16 cellular contexts compared by ENCODE assay signal in genomic region chr10:60898372-60898771, GRCh38. TPM values are rescaled to one million over a fixed set of nuclear protein-coding genes. Genes with fewer than 3 reads are reported as not detected.
DNase-seq lines count a peak whose midpoint lies in the region; ATAC-seq and TF ChIP-seq lines count a peak whose summit lies in the region.
"Had no signal": no experiment of that assay in that cellular context is flagged by ENCODE, and none has a peak within 500 bp of the region (broad histone marks: within the 10 kb centered on the region; RNA-seq: fewer than 3 reads in every experiment).

No MANE protein-coding gene starts in this region.

- no peaks in the 10 kb centered on the region for H3K9me3 ChIP-seq in left ventricle myocardium inferior (replicated peaks)
- H3K9me3 ChIP-seq in gastrocnemius medialis = no peaks in the 10 kb centered on the region
- no peaks in the 10 kb centered on the region for H3K9me3 ChIP-seq in vagina
- H3K9me3 ChIP-seq: BLaER1, Caco-2 had no signal

- H3K36me3 Mint-ChIP-seq in mesothelial cell of epicardium (peaks cover 34% of the 10 kb centered on the region), immature natural killer cell (no peaks in the 10 kb centered on the region)
- H3K36me3 Mint-ChIP-seq: CD8-positive, alpha-beta memory T cell had no signal

- H3K4me1 ChIP-seq in left ventricle myocardium inferior (peaks cover 70% of the 10 kb centered on the region), gastrocnemius medialis (peaks cover 53 to 67% of the 10 kb centered on the region in 2 donors), vagina (peaks cover 6% of the 10 kb centered on the region)

- in situ Hi-C loops in gastrocnemius medialis (cut with MboI; ENCODE audit: low sequenced_read_pairs in 4 of 4) = no loop called here

- intact Hi-C loops in left ventricle myocardium inferior (cut with micrococcal nuclease) = no loop called here
- intact Hi-C loops in Right ventricle myocardium superior (cut with DNase I) = no loop called here
- intact Hi-C loops in gastrocnemius medialis (cut with DNase I; ENCODE audit: low total_unique reads) = no loop called here
- intact Hi-C loops in vagina (cut with DNase I) = no loop called here

- peaks cover 45% of the 10 kb centered on the region for H3K4me1 Mint-ChIP-seq in mesothelial cell of epicardium
- no peaks in the 10 kb centered on the region for H3K4me1 Mint-ChIP-seq in immature natural killer cell
- H3K4me1 Mint-ChIP-seq: CD8-positive, alpha-beta memory T cell had no signal

- H3K36me3 ChIP-seq in left ventricle myocardium inferior (peaks cover 2% of the 10 kb centered on the region), gastrocnemius medialis (no peaks in the 10 kb centered on the region), vagina (no peaks in the 10 kb centered on the region)

- H3K4me3 Mint-ChIP-seq in mesothelial cell of epicardium = no peak overlapping the region
- no peak overlapping the region for H3K4me3 Mint-ChIP-seq in immature natural killer cell
- H3K4me3 Mint-ChIP-seq: CD8-positive, alpha-beta memory T cell had no signal

- TF ChIP-seq POLR2A in gastrocnemius medialis (IDR thresholded peaks at IDR 0.05) (no peak), vagina (IDR thresholded peaks at IDR 0.05) (no peak)

- H3K27me3 Mint-ChIP-seq in mesothelial cell of epicardium (ENCODE audit: low read depth) = no peaks in the 10 kb centered on the region
- peaks cover 0 to 3% (median 0%) of the 10 kb centered on the region in 3 donors for H3K27me3 Mint-ChIP-seq in immature natural killer cell (ENCODE audit: low read depth in 3 of 3)

- H3K27ac Mint-ChIP-seq in mesothelial cell of epicardium = peak overlapping the region; percentile 64
- no peak overlapping the region for H3K27ac Mint-ChIP-seq in immature natural killer cell
- H3K27ac Mint-ChIP-seq: CD8-positive, alpha-beta memory T cell had no signal

- H3K4me3 ChIP-seq in left ventricle myocardium inferior (no peak overlapping the region), gastrocnemius medialis (no peak overlapping the region), vagina (no peak overlapping the region)
- H3K4me3 ChIP-seq: BLaER1 had no signal

- no peak for ATAC-seq in Right ventricle myocardium superior (ENCODE audit: poor library complexity)
- no peak for ATAC-seq in gastrocnemius medialis
- no peak for ATAC-seq in GM18867 (IDR thresholded peaks at IDR 0.05; ENCODE audit: unreplicated experiment)
- ATAC-seq: HCT116 had no signal

- H3K27ac ChIP-seq in left ventricle myocardium inferior (replicated peaks) = peak overlapping the region; percentile 82
- H3K27ac ChIP-seq in gastrocnemius medialis = peak overlapping the region; percentile 81 to 96 (median 86)
- peak overlapping the region; percentile 3 for H3K27ac ChIP-seq in vagina
- H3K27ac ChIP-seq: 22Rv1, BLaER1 had no signal

- H3K9me3 Mint-ChIP-seq in mesothelial cell of epicardium = no peaks in the 10 kb centered on the region
- no peaks in the 10 kb centered on the region for H3K9me3 Mint-ChIP-seq in immature natural killer cell

- TF ChIP-seq CTCF in left ventricle myocardium inferior (IDR thresholded peaks at IDR 0.05; ENCODE audit: borderline replicate concordance) = no peak
- TF ChIP-seq CTCF in mesothelial cell of epicardium (IDR thresholded peaks at IDR 0.05; ENCODE audit: unreplicated experiment) = no peak
- no peak for TF ChIP-seq CTCF in gastrocnemius medialis (IDR thresholded peaks at IDR 0.05 in 4 of 5, conservative IDR thresholded peaks at IDR 0.05 in 1 of 5)
- no peak for TF ChIP-seq CTCF in vagina (IDR thresholded peaks at IDR 0.05)

- DNase-seq in left ventricle myocardium inferior = no peak
- no peak for DNase-seq in Right ventricle myocardium superior
- DNase-seq in mesothelial cell of epicardium (ENCODE audit: low spot score in 2 of 2, unreplicated experiment in 2 of 2) = no peak
- no peak for DNase-seq in gastrocnemius medialis
- no peak for DNase-seq in vagina (ENCODE audit: extremely low spot score in 2 of 2)
- no peak for DNase-seq in NCI-H2107 (lab: John Stamatoyannopoulos, UW)
- DNase-seq in immature natural killer cell = no peak
- DNase-seq: AML-193; Caco-2; CD8-positive, alpha-beta memory T cell; DND-41; GDM1 had no signal

- H3K27me3 ChIP-seq in left ventricle myocardium inferior (ENCODE audit: low read depth) (no peaks in the 10 kb centered on the region), gastrocnemius medialis (no peaks in the 10 kb centered on the region), vagina (no peaks in the 10 kb centered on the region)
- H3K27me3 ChIP-seq: BLaER1 had no signal

RNA-seq across cellular contexts. Expression of gene RHOBTB1, which starts 45.6 kb away (rescaled TPM):
- total RNA-seq in left ventricle myocardium inferior (16.6 TPM), Right ventricle myocardium superior (13.0 TPM), mesothelial cell of epicardium (50.3 to 52.5 TPM (median 51.2 TPM) in 3 replicates), gastrocnemius medialis (10 to 100 TPM; 22.2 to 47.7 (median 33.5) TPM), vagina (11.0 TPM)
- under 1 TPM in 2 of 3 donors, not detected in 1; 0.04 to 0.64 TPM for polyA plus RNA-seq in immature natural killer cell
- polyA plus RNA-seq: CD8-positive, alpha-beta memory T cell had no signal

Comparison
In these comparisons a context has a peak if more than half of its experiments do, and no peak if none do; other contexts are left out.
1. H3K27ac ChIP-seq: peak in every context shown above with its lines; median percentile 86 in gastrocnemius medialis; 82 in left ventricle myocardium inferior; 3 in vagina.